In genomic region chr2:180128861-180129260, GRCh38 we compare ENCODE assay signal across 8 cellular contexts.
"Had no signal": no experiment of that assay in that cellular context is flagged by ENCODE, and none has a peak within 500 bp of the region (broad histone marks: within the 10 kb centered on the region; RNA-seq: fewer than 3 reads in every experiment).

No MANE protein-coding gene starts in this region.

- H3K4me3 ChIP-seq: GM12878 had no signal

- FAIRE-seq: G401.6, GM12878, GM12891, GM12892, GM18507, GM19239 had no signal

- DNase-seq: GDM1, GF-D8 had no signal

- ATAC-seq: GM12878 had no signal
